ENCODE assay signal across 31 cellular contexts in genomic region chr16:7132465-7132864, GRCh38.
A peak's percentile ranks its signal among the peaks of the same experiment; 100 is the strongest.
DNase-seq lines count a peak whose midpoint lies in the region; ATAC-seq, FAIRE-seq and TF ChIP-seq lines count a peak whose summit lies in the region.
"Had no signal": no experiment of that assay in that cellular context is flagged by ENCODE, and none has a peak within 500 bp of the region (broad histone marks: within the 10 kb centered on the region; RNA-seq: fewer than 3 reads in every experiment).

No MANE protein-coding gene starts in this region.

- H3K4me2 ChIP-seq in K562 (ENCODE audit: insufficient read depth, low read length) = no peak overlapping the region
- H3K4me2 ChIP-seq: A549; BLaER1; BLaER1 treated with 17β-estradiol and CSF1 and Interleukin-3, amounts not matched to agents 10 nM and 100 nM had no signal

- DNase-seq in K562 (ENCODE audit: extremely low read depth in 1 of 4, low spot score in 3 of 4) = no peak
- DNase-seq in breast epithelium (ENCODE audit: low spot score in 2 of 2) = no peak
- DNase-seq: 8988T; ACHN; AML-193; BE2C; C1 segment of cervical spinal cord; Caco-2; Calu3; CD4-positive, alpha-beta memory T cell; CD4-positive, alpha-beta T cell; CD4-positive, CD25-positive, alpha-beta regulatory T cell; CD8-positive, alpha-beta memory T cell; CD8-positive, alpha-beta T cell; COR-L47; DMS 273 treated with DMSO at 0.1 percent for 48 hours; DMS153; DMS53; DMS79; DMS79 treated with DMSO at 0.1 percent for 48 hours; DND-41; EL had no signal

- 0% methylated on average over 2 of the region's 2 CpGs for whole genome bisulfite sequencing in K562 (ENCODE audit: insufficient coverage, low coverage, missing lambda C conversion rate)

- no TSS peak for BruUV-seq in K562 (replicated peaks; lab: Mats Ljungman, UMichigan)

- POLR2A ChIA-PET in HEK293 (lab: Yijun Ruan, JAX) (no interaction called here), K562 (lab: Yijun Ruan, JAX) (no interaction called here)

- no peaks in the 10 kb centered on the region for H3K79me2 ChIP-seq in K562 (ENCODE audit: control insufficient read depth, insufficient read depth, low read length)

- H3K27me3 ChIP-seq in K562 (ENCODE audit: control insufficient read depth in 2 of 2, insufficient read depth in 2 of 2, low read length in 2 of 2) (peaks cover 0 to 3% of the 10 kb centered on the region in 2 experiments; a peak in 1 of 5 replicates), breast epithelium (no peaks in the 10 kb centered on the region)
- H3K27me3 ChIP-seq: BE2C; BLaER1; BLaER1 treated with 17β-estradiol and CSF1 and Interleukin-3, amounts not matched to agents 10 nM and 100 nM had no signal

- in situ Hi-C loops in K562 (cut with MboI) = loop anchor here (10.0 kb wide), 1 partner anchor 1922 kb away; no protein-coding TSS in a partner anchor

- intact Hi-C loops in K562 (cut with micrococcal nuclease) = no loop called here
- intact Hi-C loops in breast epithelium (cut with DNase I; ENCODE audit: low total_unique reads) = no loop called here

- H3K36me3 ChIP-seq in HEK293 (ENCODE audit: control insufficient read depth in 2 of 2, insufficient read depth in 1 of 2, low read length in 2 of 2) (no peaks in the 10 kb centered on the region), K562 (ENCODE audit: control insufficient read depth, insufficient read depth, low read length) (no peaks in the 10 kb centered on the region), breast epithelium (no peaks in the 10 kb centered on the region)
- H3K36me3 ChIP-seq: BE2C; BLaER1; BLaER1 treated with 17β-estradiol and CSF1 and Interleukin-3, amounts not matched to agents 10 nM and 100 nM had no signal

- no peaks in the 10 kb centered on the region for H3K9me1 ChIP-seq in K562 (ENCODE audit: control insufficient read depth, insufficient read depth, low read length)

- no peak for TF ChIP-seq EP300 in K562 (IDR thresholded peaks at IDR 0.05; ENCODE audit: low read length)

- TF ChIP-seq POLR2A in K562 (conservative IDR thresholded peaks at IDR 0.05) (no peak), breast epithelium (IDR thresholded peaks at IDR 0.05) (no peak)

- no peak for TF ChIP-seq RAD21 in K562 (CRISPR knock-in tag; conservative IDR thresholded peaks at IDR 0.05 in 1 of 2, IDR thresholded peaks at IDR 0.05 in 1 of 2)

- H3K4me3 ChIP-seq in HEK293 (ENCODE audit: low read depth, low read length) (no peak overlapping the region), K562 (no peak overlapping the region), breast epithelium (no peak overlapping the region)
- H3K4me3 ChIP-seq: A549; BLaER1; BLaER1 treated with 17β-estradiol and CSF1 and Interleukin-3, amounts not matched to agents 10 nM and 100 nM had no signal

- H3K9me3 ChIP-seq in HEK293 (ENCODE audit: control insufficient read depth, insufficient read depth, low read depth, low read length) = no peaks in the 10 kb centered on the region
- no peaks in the 10 kb centered on the region for H3K9me3 ChIP-seq in K562 (replicated peaks; ENCODE audit: control insufficient read depth, insufficient read depth, low read depth, low read length)
- no peaks in the 10 kb centered on the region for H3K9me3 ChIP-seq in breast epithelium
- H3K9me3 ChIP-seq: A549; BE2C; BLaER1; BLaER1 treated with 17β-estradiol and CSF1 and Interleukin-3, amounts not matched to agents 10 nM and 100 nM; Caco-2 had no signal

- H3K4me1 ChIP-seq in HEK293 (ENCODE audit: control insufficient read depth, insufficient read depth, low read length) (no peaks in the 10 kb centered on the region), K562 (replicated peaks in 1 of 2; ENCODE audit: control insufficient read depth in 2 of 2, insufficient read depth in 2 of 2, low read length in 2 of 2) (no peaks in the 10 kb centered on the region), breast epithelium (no peaks in the 10 kb centered on the region)
- H3K4me1 ChIP-seq: BE2C; BLaER1; BLaER1 treated with 17β-estradiol and CSF1 and Interleukin-3, amounts not matched to agents 10 nM and 100 nM had no signal

- FAIRE-seq in K562 (lab: Jason Lieb, UNC) = no peak
- FAIRE-seq: A204.1, A549, D721Med had no signal

- CTCF ChIA-PET in HEK293 (lab: Yijun Ruan, JAX) (no interaction called here), K562 (lab: Yijun Ruan, JAX; ENCODE audit: low intra/inter-chr PET ratio) (no interaction called here)

- H4K20me1 ChIP-seq in K562 (replicated peaks; ENCODE audit: control insufficient read depth, insufficient read depth, low read length) = no peaks in the 10 kb centered on the region
- H4K20me1 ChIP-seq: BLaER1; BLaER1 treated with 17β-estradiol and CSF1 and Interleukin-3, amounts not matched to agents 10 nM and 100 nM had no signal

- TF ChIP-seq CTCF in HEK293 (tag by site-specific recombination; IDR thresholded peaks at IDR 0.05) = no peak
- no peak for TF ChIP-seq CTCF in K562 (IDR thresholded peaks at IDR 0.05 in 2 of 3, conservative IDR thresholded peaks at IDR 0.05 in 1 of 3; ENCODE audit: insufficient read depth in 2 of 3, low read depth in 1 of 3, low read length in 3 of 3)
- TF ChIP-seq CTCF in breast epithelium (IDR thresholded peaks at IDR 0.05) = no peak

- no peak overlapping the region for H3K27ac ChIP-seq in HEK293 (ENCODE audit: extremely low read depth, low read depth, low read length)
- H3K27ac ChIP-seq in K562 (ENCODE audit: extremely low read depth, low read depth, low read length) = no peak overlapping the region
- no peak overlapping the region for H3K27ac ChIP-seq in breast epithelium
- H3K27ac ChIP-seq: 22Rv1; A549; BLaER1; BLaER1 treated with 17β-estradiol and CSF1 and Interleukin-3, amounts not matched to agents 10 nM and 100 nM; C4-2B had no signal

- ATAC-seq in K562 = no peak
- ATAC-seq in HG03039 (IDR thresholded peaks at IDR 0.05; ENCODE audit: unreplicated experiment) = no peak
- ATAC-seq: A549; CD8-positive, alpha-beta T cell had no signal

- H3K9ac ChIP-seq in K562 (ENCODE audit: insufficient read depth in 1 of 2, low read depth in 2 of 2, low read length in 2 of 2) = no peak overlapping the region
- H3K9ac ChIP-seq: BLaER1; BLaER1 treated with 17β-estradiol and CSF1 and Interleukin-3, amounts not matched to agents 10 nM and 100 nM had no signal

- no peak overlapping the region for H2AFZ ChIP-seq in K562 (ENCODE audit: low read depth, low read length)

TF ChIP-seq in HEK293, 187 proteins besides CTCF, POLR2A, EP300 and RAD21:
- TF ChIP-seq ZNF202 (tag by site-specific recombination; IDR thresholded peaks at IDR 0.05; ENCODE audit: borderline replicate concordance) (no peak), ZNF132 (tag by site-specific recombination; IDR thresholded peaks at IDR 0.05; ENCODE audit: borderline replicate concordance) (no peak), ZNF146 (tag by site-specific recombination; IDR thresholded peaks at IDR 0.05) (peak; percentile 49; the same call in 1 of the 2 replicates)
TF ChIP-seq in HEK293: peak in this region for 1.

TF ChIP-seq in K562, 482 proteins besides CTCF, POLR2A, EP300 and RAD21:
- TF ChIP-seq RB1 (IDR thresholded peaks at IDR 0.05; ENCODE audit: low read depth) (no peak), ZNF146 (CRISPR knock-in tag; IDR thresholded peaks at IDR 0.05; ENCODE audit: unreplicated experiment) (peak; percentile 75), RBM25 (IDR thresholded peaks at IDR 0.05; ENCODE audit: low read depth, low read length, severe bottlenecking) (peak; percentile 61)

Comparison
In these comparisons a context has a peak if more than half of its experiments do, and no peak if none do; other contexts are left out.
1. Of the 44 proteins assayed by ChIP-seq in both K562 and HEK293: peak only in K562: none; only in HEK293: none; in both: ZNF146; in neither: 43.